14 cellular contexts compared by ENCODE assay signal in genomic region chr2:71796174-71796592, GRCh38.
DNase-seq lines count a peak whose midpoint lies in the region; ATAC-seq and TF ChIP-seq lines count a peak whose summit lies in the region.
"Had no signal": no experiment of that assay in that cellular context is flagged by ENCODE, and none has a peak within 500 bp of the region (broad histone marks: within the 10 kb centered on the region; RNA-seq: fewer than 3 reads in every experiment).

No MANE protein-coding gene starts in this region.

- H3K4me3 ChIP-seq in adipocyte (ENCODE audit: low read length) (no peak overlapping the region), tibial nerve (no peak overlapping the region)
- H3K4me3 ChIP-seq: lower lobe of right lung, ovary had no signal

- CTCF ChIA-PET in WTC11 (lab: Charles Lee): interaction anchor here (0.8 to 6.2 kb wide), 11 partner anchors 17 to 354 kb away, joined by 3 to 31 read pairs (median 5); no protein-coding TSS in a partner anchor

- no peaks in the 10 kb centered on the region; the same call in 1 of the 2 replicates for H3K27me3 Mint-ChIP-seq in WTC11 (ENCODE audit: low read depth)
- H3K27me3 Mint-ChIP-seq: activated naive CD8-positive, alpha-beta T cell treated with anti-CD3 and anti-CD28 coated beads, Interleukin-2, amount 50 U/mL, for 24 hours had no signal

- DNase-seq in AG08395 (ENCODE audit: low spot score) (peak; percentile 76), HPDE6-E6E7 (ENCODE audit: extremely low spot score) (peak; percentile 21), adipocyte (ENCODE audit: low read depth) (peak; percentile 76), hepatic stellate cell (ENCODE audit: low spot score) (peak; percentile 70), tibial nerve (ENCODE audit: low spot score in 2 of 2) (no peak), WTC11 (ENCODE audit: low spot score) (no peak)
- DNase-seq in stimulated activated CD4-positive, alpha-beta T cell treated with anti-CD3 and anti-CD28 coated beads, Interleukin-4, amount 100 ng/mL, for 4 hours: no peak
- DNase-seq: activated naive CD8-positive, alpha-beta T cell treated with anti-CD3 and anti-CD28 coated beads, Interleukin-2, amount 50 U/mL, for 24 hours; DMS79; effector memory CD4-positive, alpha-beta T cell; lower lobe of right lung; ovary; stimulated activated CD4-positive, alpha-beta T cell treated with anti-CD3 and anti-CD28 coated beads, Interleukin-1b, Interleukin-23, amount 100 ng/mL, for 48 hours had no signal

- ATAC-seq in HG02970 (IDR thresholded peaks at IDR 0.05; ENCODE audit: low FRiP score, unreplicated experiment) (no peak), WTC11 (no peak)
- ATAC-seq: activated naive CD8-positive, alpha-beta T cell treated with anti-CD3 and anti-CD28 coated beads, Interleukin-2, amount 50 U/mL, for 24 hours; lower lobe of right lung had no signal

- no peak for TF ChIP-seq POLR2A in tibial nerve (IDR thresholded peaks at IDR 0.05)

- H3K9me3 ChIP-seq in adipocyte (ENCODE audit: control insufficient read depth, low read length) (no peaks in the 10 kb centered on the region), tibial nerve (no peaks in the 10 kb centered on the region)
- H3K9me3 ChIP-seq: lower lobe of right lung, ovary had no signal

- peaks cover 32% of the 10 kb centered on the region for H3K4me1 ChIP-seq in adipocyte (ENCODE audit: control insufficient read depth, insufficient read depth, low read length)
- H3K4me1 ChIP-seq in tibial nerve: no peaks in the 10 kb centered on the region
- H3K4me1 ChIP-seq: lower lobe of right lung had no signal

- POLR2A ChIA-PET in WTC11 (lab: Charles Lee): no interaction called here

- H3K36me3 ChIP-seq in adipocyte (ENCODE audit: control insufficient read depth, insufficient read depth, low read length, severe bottlenecking) (no peaks in the 10 kb centered on the region), tibial nerve (no peaks in the 10 kb centered on the region)
- H3K36me3 ChIP-seq: lower lobe of right lung, ovary had no signal

- WGBS in tibial nerve, 2 donors: 56 to 69% methylated on average over 8 to 9 of the region's 9 CpGs

- no peaks in the 10 kb centered on the region for H3K9me3 Mint-ChIP-seq in WTC11
- H3K9me3 Mint-ChIP-seq: activated naive CD8-positive, alpha-beta T cell treated with anti-CD3 and anti-CD28 coated beads, Interleukin-2, amount 50 U/mL, for 24 hours had no signal

- H3K27me3 ChIP-seq in adipocyte (replicated peaks; ENCODE audit: control insufficient read depth, insufficient read depth, low read length) (peaks cover 5% of the 10 kb centered on the region), tibial nerve (no peaks in the 10 kb centered on the region)
- H3K27me3 ChIP-seq: ovary had no signal

- no peaks in the 10 kb centered on the region for H3K4me1 Mint-ChIP-seq in WTC11
- H3K4me1 Mint-ChIP-seq: activated naive CD8-positive, alpha-beta T cell treated with anti-CD3 and anti-CD28 coated beads, Interleukin-2, amount 50 U/mL, for 24 hours had no signal

- H3K9ac ChIP-seq in adipocyte (ENCODE audit: low read length): no peak overlapping the region

- TF ChIP-seq EP300 in tibial nerve (IDR thresholded peaks at IDR 0.05): no peak

- H3K4me3 Mint-ChIP-seq in WTC11: no peak overlapping the region
- H3K4me3 Mint-ChIP-seq: activated naive CD8-positive, alpha-beta T cell treated with anti-CD3 and anti-CD28 coated beads, Interleukin-2, amount 50 U/mL, for 24 hours had no signal

- H3K36me3 Mint-ChIP-seq in WTC11: no peaks in the 10 kb centered on the region

- no peak overlapping the region for H3K27ac Mint-ChIP-seq in WTC11
- H3K27ac Mint-ChIP-seq: activated naive CD8-positive, alpha-beta T cell treated with anti-CD3 and anti-CD28 coated beads, Interleukin-2, amount 50 U/mL, for 24 hours had no signal

- TF ChIP-seq CTCF in tibial nerve (IDR thresholded peaks at IDR 0.05) (no peak), WTC11 (IDR thresholded peaks at IDR 0.05) (no peak)

- H3K27ac ChIP-seq in tibial nerve: no peak overlapping the region
- H3K27ac ChIP-seq: lower lobe of right lung, ovary had no signal

TF ChIP-seq in WTC11, 78 proteins besides CTCF, POLR2A, EP300 and RAD21:
- TF ChIP-seq ZNF423 (CRISPR knock-in tag; IDR thresholded peaks at IDR 0.05) (no peak), PRRX2 (CRISPR knock-in tag; IDR thresholded peaks at IDR 0.05) (no peak), NFE2L1 (CRISPR knock-in tag; IDR thresholded peaks at IDR 0.05) (no peak), SMAD3 (CRISPR knock-in tag; IDR thresholded peaks at IDR 0.05; ENCODE audit: borderline replicate concordance) (no peak), NFATC4 (CRISPR knock-in tag; IDR thresholded peaks at IDR 0.05) (no peak), ATF3 (CRISPR knock-in tag; conservative IDR thresholded peaks at IDR 0.05) (no peak), HMGA2 (CRISPR knock-in tag; IDR thresholded peaks at IDR 0.05) (no peak), RELA (CRISPR knock-in tag; IDR thresholded peaks at IDR 0.05; ENCODE audit: borderline replicate concordance) (no peak), IRF2 (CRISPR knock-in tag; IDR thresholded peaks at IDR 0.05; ENCODE audit: borderline replicate concordance, low read depth) (no peak), ELF4 (CRISPR knock-in tag; IDR thresholded peaks at IDR 0.05; ENCODE audit: low read depth) (no peak), FOXP1 (CRISPR knock-in tag; IDR thresholded peaks at IDR 0.05; ENCODE audit: borderline replicate concordance) (no peak), E2F1 (CRISPR knock-in tag; IDR thresholded peaks at IDR 0.05) (no peak), AR (CRISPR knock-in tag; IDR thresholded peaks at IDR 0.05) (no peak), ZNF263 (CRISPR knock-in tag; IDR thresholded peaks at IDR 0.05; ENCODE audit: low read depth) (no peak), ZNF281 (CRISPR knock-in tag; IDR thresholded peaks at IDR 0.05) (no peak)
TF ChIP-seq in WTC11: peak in this region for 0.

Comparison
In these comparisons a context has a peak if more than half of its experiments do, and no peak if none do; other contexts are left out.
1. DNase-seq: peak in AG08395 (single experiment), HPDE6-E6E7 (single experiment), adipocyte (single experiment) and hepatic stellate cell (single experiment); none in tibial nerve (0 of 2), stimulated activated CD4-positive, alpha-beta T cell treated with anti-CD3 and anti-CD28 coated beads, Interleukin-4, amount 100 ng/mL, for 4 hours (0 of 2) and WTC11 (single experiment).